8 cellular contexts compared by ENCODE assay signal in genomic region chr15:58770519-58770856, GRCh38. TPM values are rescaled to one million over a fixed set of nuclear protein-coding genes. Genes with fewer than 3 reads are reported as not detected.
DNase-seq lines count a peak whose midpoint lies in the region; ATAC-seq and TF ChIP-seq lines count a peak whose summit lies in the region.

No MANE protein-coding gene starts in this region.

- H3K27me3 Mint-ChIP-seq in activated CD4-positive, alpha-beta T cell treated with anti-CD3 and anti-CD28 coated beads, Interleukin-2, amount 10 ng/mL, durations not matched to agents 7 days and 5 days = peaks cover 2% of the 10 kb centered on the region

- H3K27me3 ChIP-seq in PC-9 (ENCODE audit: insufficient read depth, low read depth) (no peaks in the 10 kb centered on the region), dorsolateral prefrontal cortex (no peaks in the 10 kb centered on the region), mononuclear cell (ENCODE audit: insufficient read depth, low read length) (no peaks in the 10 kb centered on the region)

- peaks cover 3% of the 10 kb centered on the region for H3K9me3 Mint-ChIP-seq in activated CD4-positive, alpha-beta T cell treated with anti-CD3 and anti-CD28 coated beads, Interleukin-2, amount 10 ng/mL, durations not matched to agents 7 days and 5 days

- peaks cover 4% of the 10 kb centered on the region for H3K36me3 Mint-ChIP-seq in activated CD4-positive, alpha-beta T cell treated with anti-CD3 and anti-CD28 coated beads, Interleukin-2, amount 10 ng/mL, durations not matched to agents 7 days and 5 days (ENCODE audit: low read depth)

- H3K79me2 ChIP-seq in PC-9 (ENCODE audit: low read depth) = peaks cover 42% of the 10 kb centered on the region

- peaks cover 10% of the 10 kb centered on the region for H3F3A ChIP-seq in PC-9 (ENCODE audit: insufficient read depth, low read depth)

- POLR2A ChIA-PET in activated CD4-positive, alpha-beta T cell treated with anti-CD3 and anti-CD28 coated beads, Interleukin-2, amount 10 ng/mL, durations not matched to agents 7 days and 5 days (lab: Charles Lee) = interaction anchor here (0.8 to 2.3 kb wide), 3 partner anchors 20 to 162 kb away, joined by 3 to 16 read pairs (median 3); partner anchors contain the start of gene ADAM10
- POLR2A ChIA-PET in PC-9 (lab: Charles Lee; ENCODE audit: unreplicated experiment) = interaction anchor here (0.5 to 1.8 kb wide), 18 partner anchors 10 to 922 kb away, joined by 3 to 33 read pairs (median 5); partner anchors contain the start of gene ADAM10

- peak overlapping the region; percentile 75 for H2AFZ ChIP-seq in PC-9

- no peaks in the 10 kb centered on the region for H3K36me3 ChIP-seq in PC-9 (ENCODE audit: low read depth)

- CTCF ChIA-PET in activated CD4-positive, alpha-beta T cell treated with anti-CD3 and anti-CD28 coated beads, Interleukin-2, amount 10 ng/mL, durations not matched to agents 7 days and 5 days (lab: Charles Lee) = interaction anchor here (0.5 to 2.2 kb wide), 27 partner anchors 9 to 542 kb away, joined by 3 to 13 read pairs (median 5); partner anchors contain the start of gene ADAM10
- CTCF ChIA-PET in PC-9 (lab: Charles Lee) = interaction anchor here (0.6 to 1.1 kb wide), 4 partner anchors 15 to 1986 kb away, joined by 3 to 15 read pairs (median 4); no protein-coding TSS in a partner anchor

- H3K4me2 ChIP-seq in PC-9 = peak overlapping the region; percentile 90

- DNase-seq in activated CD4-positive, alpha-beta T cell treated with anti-CD3 and anti-CD28 coated beads, Interleukin-2, amount 10 ng/mL, durations not matched to agents 7 days and 5 days = peak; percentile 40
- no peak for DNase-seq in activated CD4-positive, alpha-beta T cell treated with anti-CD3 and anti-CD28 coated beads for 48 hours
- DNase-seq in PC-9 (peak in 1 of 2 experiments; percentile 67), dorsolateral prefrontal cortex (peak in 1 of 10 donors; percentile 24), CD1c-positive myeloid dendritic cell (ENCODE audit: extremely low spot score) (no peak)
- no peak for DNase-seq in activated effector memory CD4-positive, alpha-beta T cell treated with anti-CD3 and anti-CD28 coated beads, Interleukin-2, amount 50 U/mL, for 16 hours

- intact Hi-C loops in PC-9 (cut with micrococcal nuclease; ENCODE audit: unreplicated experiment) (loop anchor here (1.0 to 10.0 kb wide), 6 partner anchors 20 to 543 kb away; no protein-coding TSS in a partner anchor), dorsolateral prefrontal cortex (cut with DNase I) (loop anchor here (5.0 kb wide), 3 partner anchors 438 to 667 kb away; partner anchors contain the start of gene FAM81A (in 1 of the 2))

- no peak overlapping the region for H3K4me3 Mint-ChIP-seq in activated CD4-positive, alpha-beta T cell treated with anti-CD3 and anti-CD28 coated beads, Interleukin-2, amount 10 ng/mL, durations not matched to agents 7 days and 5 days

- no peaks in the 10 kb centered on the region for H3K9me3 ChIP-seq in PC-9 (ENCODE audit: insufficient read depth, low read depth)
- H3K9me3 ChIP-seq in mononuclear cell (ENCODE audit: low read depth, low read length) = no peaks in the 10 kb centered on the region

- H3K4me3 ChIP-seq in PC-9 (peak overlapping the region; percentile 66), dorsolateral prefrontal cortex (peak overlapping the region; percentile 67 to 99 (median 95)), mononuclear cell (ENCODE audit: low read length) (peak overlapping the region; percentile 91)

- peaks cover 36% of the 10 kb centered on the region for H3K4me1 ChIP-seq in PC-9 (replicated peaks; ENCODE audit: insufficient read depth)
- H3K4me1 ChIP-seq in mononuclear cell (ENCODE audit: insufficient read depth, low read length) = peaks cover 37% of the 10 kb centered on the region

- peak; percentile 15 for ATAC-seq in HG02642 (IDR thresholded peaks at IDR 0.05; ENCODE audit: poor library complexity, unreplicated experiment)

- H3K27ac ChIP-seq in PC-9 (peak overlapping the region; percentile 87), dorsolateral prefrontal cortex (peak overlapping the region; percentile 79 to 100 (median 99))

- no peaks in the 10 kb centered on the region for H4K20me1 ChIP-seq in PC-9 (ENCODE audit: insufficient read depth)

- H3K9me2 ChIP-seq in PC-9 (ENCODE audit: insufficient read depth) = no peaks in the 10 kb centered on the region

- TF ChIP-seq CTCF in PC-9 (conservative IDR thresholded peaks at IDR 0.05) (no peak), dorsolateral prefrontal cortex (IDR thresholded peaks at IDR 0.05 in 54 of 56, conservative IDR thresholded peaks at IDR 0.05 in 2 of 56; ENCODE audit: low read depth in 1 of 56, partially characterized antibody in 56 of 56) (peak in 10 of 56 donors; percentile 3 to 28 (median 10))

- peaks cover 22% of the 10 kb centered on the region for H3K4me1 Mint-ChIP-seq in activated CD4-positive, alpha-beta T cell treated with anti-CD3 and anti-CD28 coated beads, Interleukin-2, amount 10 ng/mL, durations not matched to agents 7 days and 5 days

- peak overlapping the region; percentile 94 for H3K27ac Mint-ChIP-seq in activated CD4-positive, alpha-beta T cell treated with anti-CD3 and anti-CD28 coated beads, Interleukin-2, amount 10 ng/mL, durations not matched to agents 7 days and 5 days

- BruUV-seq in PC-9 (replicated peaks; lab: Mats Ljungman, UMichigan) = TSS peak; percentile 79

RNA-seq across cellular contexts. Expression of gene MINDY2, which starts 0.6 kb away (rescaled TPM):
- 10 to 100 TPM; 12.5 to 17.5 TPM for total RNA-seq in activated CD4-positive, alpha-beta T cell treated with anti-CD3 and anti-CD28 coated beads, Interleukin-2, amount 10 ng/mL, durations not matched to agents 7 days and 5 days
- total RNA-seq in PC-9 (2021) (18.4 and 22.8 TPM in 2 replicates), dorsolateral prefrontal cortex (10 to 100 TPM; 28.6 to 56.4 (median 40.0) TPM), mononuclear cell (6.7 TPM)

RNA-seq across cellular contexts. Expression of gene ADAM10, which starts 21.0 kb away (rescaled TPM):
- total RNA-seq in activated CD4-positive, alpha-beta T cell treated with anti-CD3 and anti-CD28 coated beads, Interleukin-2, amount 10 ng/mL, durations not matched to agents 7 days and 5 days = 100 to 1,000 TPM; 140 to 170 TPM
- 160 and 239 TPM in 2 replicates for total RNA-seq in PC-9 (2021)
- total RNA-seq in dorsolateral prefrontal cortex = 100 to 1,000 TPM in 100 of 120 experiments, 10 to 100 TPM in 20; 85.4 to 177 (median 116) TPM
- total RNA-seq in mononuclear cell = 97.6 TPM
